Comparison of ENCODE assay signal across 1 cellular context in the genomic region with DNA sequence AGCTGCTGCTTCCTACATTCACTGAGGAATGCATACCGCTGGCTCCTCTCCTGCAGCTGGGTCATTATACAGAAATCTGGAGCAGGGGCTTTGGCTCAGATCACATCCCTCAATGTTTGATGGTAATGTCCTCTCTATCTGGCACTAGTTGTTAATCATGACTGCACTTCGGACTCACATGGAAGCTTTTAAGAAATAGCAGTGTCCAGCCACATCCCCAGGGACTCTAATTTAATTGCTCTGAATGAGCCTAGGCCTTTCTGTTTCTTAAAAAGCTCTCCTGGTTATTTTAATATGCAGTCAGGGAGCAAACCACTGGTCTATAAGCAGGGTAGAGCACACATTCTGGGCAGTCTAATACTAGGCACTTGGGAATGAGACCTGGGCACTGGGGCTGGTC.
TF ChIP-seq lines count a peak whose summit lies in the region.

No MANE protein-coding gene starts in this region.

TF ChIP-seq in SK-N-SH treated with all-trans-retinoic acid at 6 μM for 48 hours, 23 proteins besides CTCF, POLR2A, EP300 and RAD21 (continued from another document):
- TF ChIP-seq ZNF565 (CRISPR knock-in tag; conservative IDR thresholded peaks at IDR 0.05; ENCODE audit: low read depth) (no peak), ZC3H10 (CRISPR knock-in tag; IDR thresholded peaks at IDR 0.05) (no peak), PPARA (CRISPR knock-in tag; IDR thresholded peaks at IDR 0.05; ENCODE audit: borderline replicate concordance) (no peak), TCF4 (CRISPR knock-in tag; IDR thresholded peaks at IDR 0.05; ENCODE audit: borderline replicate concordance) (0 out of 2 replicates have a peak, but pooled peaks have one; percentile 19), ZNF8 (CRISPR knock-in tag; IDR thresholded peaks at IDR 0.05) (no peak), OSR1 (CRISPR knock-in tag; IDR thresholded peaks at IDR 0.05) (no peak), ZNF70 (CRISPR knock-in tag; IDR thresholded peaks at IDR 0.05) (no peak), ISL1 (CRISPR knock-in tag; IDR thresholded peaks at IDR 0.05) (peak; percentile 93)
- TF ChIP-seq, protein P1, sequence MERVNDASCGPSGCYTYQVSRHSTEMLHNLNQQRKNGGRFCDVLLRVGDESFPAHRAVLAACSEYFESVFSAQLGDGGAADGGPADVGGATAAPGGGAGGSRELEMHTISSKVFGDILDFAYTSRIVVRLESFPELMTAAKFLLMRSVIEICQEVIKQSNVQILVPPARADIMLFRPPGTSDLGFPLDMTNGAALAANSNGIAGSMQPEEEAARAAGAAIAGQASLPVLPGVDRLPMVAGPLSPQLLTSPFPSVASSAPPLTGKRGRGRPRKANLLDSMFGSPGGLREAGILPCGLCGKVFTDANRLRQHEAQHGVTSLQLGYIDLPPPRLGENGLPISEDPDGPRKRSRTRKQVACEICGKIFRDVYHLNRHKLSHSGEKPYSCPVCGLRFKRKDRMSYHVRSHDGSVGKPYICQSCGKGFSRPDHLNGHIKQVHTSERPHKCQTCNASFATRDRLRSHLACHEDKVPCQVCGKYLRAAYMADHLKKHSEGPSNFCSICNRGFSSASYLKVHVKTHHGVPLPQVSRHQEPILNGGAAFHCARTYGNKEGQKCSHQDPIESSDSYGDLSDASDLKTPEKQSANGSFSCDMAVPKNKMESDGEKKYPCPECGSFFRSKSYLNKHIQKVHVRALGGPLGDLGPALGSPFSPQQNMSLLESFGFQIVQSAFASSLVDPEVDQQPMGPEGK (CRISPR knock-in tag; IDR thresholded peaks at IDR 0.05; ENCODE audit: borderline replicate concordance) = no peak
